1 cellular context compared by ENCODE assay signal in genomic region chr7:2638224-2638991, GRCh38.
A peak's percentile ranks its signal among the peaks of the same experiment; 100 is the strongest.
TF ChIP-seq lines count a peak whose summit lies in the region.

No MANE protein-coding gene starts in this region.

TF ChIP-seq in HepG2, 621 proteins besides CTCF, POLR2A, EP300 and RAD21 (continued from another document and continues in another):
- TF ChIP-seq ZFP90 (CRISPR knock-in tag; IDR thresholded peaks at IDR 0.05; ENCODE audit: borderline replicate concordance) (peak; percentile 95), HOXA7 (CRISPR knock-in tag; IDR thresholded peaks at IDR 0.05) (no peak), NFYB (CRISPR knock-in tag; IDR thresholded peaks at IDR 0.05) (no peak), EED (CRISPR knock-in tag; IDR thresholded peaks at IDR 0.05) (no peak), ZFYVE20 (CRISPR knock-in tag; IDR thresholded peaks at IDR 0.05; ENCODE audit: borderline replicate concordance, low read depth) (no peak), ZNF574 (CRISPR knock-in tag; IDR thresholded peaks at IDR 0.05) (peak; percentile 82), ZNF432 (CRISPR knock-in tag; IDR thresholded peaks at IDR 0.05; ENCODE audit: borderline replicate concordance) (no peak), ZNF646 (CRISPR knock-in tag; IDR thresholded peaks at IDR 0.05) (no peak), ZFP1 (CRISPR knock-in tag; IDR thresholded peaks at IDR 0.05) (no peak), YEATS4 (CRISPR knock-in tag; IDR thresholded peaks at IDR 0.05; ENCODE audit: borderline replicate concordance) (peak; percentile 98), ZNF124 (CRISPR knock-in tag; IDR thresholded peaks at IDR 0.05) (no peak), AFF4 (CRISPR knock-in tag; IDR thresholded peaks at IDR 0.05) (no peak), ZNF335 (CRISPR knock-in tag; IDR thresholded peaks at IDR 0.05) (no peak), NRL (CRISPR knock-in tag; IDR thresholded peaks at IDR 0.05; ENCODE audit: borderline replicate concordance) (0 out of 2 replicates have a peak, but pooled peaks have one; percentile 71), NFE2 (CRISPR knock-in tag; IDR thresholded peaks at IDR 0.05) (no peak), ZNF451 (CRISPR knock-in tag; IDR thresholded peaks at IDR 0.05) (peak; percentile 87; the same call in 1 of the 2 replicates), ZNF781 (CRISPR knock-in tag; IDR thresholded peaks at IDR 0.05; ENCODE audit: borderline replicate concordance, not compliant biosample characterization) (peak; percentile 88), ATF4 (CRISPR knock-in tag; IDR thresholded peaks at IDR 0.05) (no peak), KLF11 (CRISPR knock-in tag; IDR thresholded peaks at IDR 0.05) (0 out of 2 replicates have a peak, but pooled peaks have one; percentile 40), ZEB1 (IDR thresholded peaks at IDR 0.05; ENCODE audit: insufficient replicate concordance, low read depth) (no peak), ZNF7 (CRISPR knock-in tag; IDR thresholded peaks at IDR 0.05) (0 out of 2 replicates have a peak, but pooled peaks have one; percentile 3), UBTF (CRISPR knock-in tag; IDR thresholded peaks at IDR 0.05) (peak; percentile 82), ETS1 (CRISPR knock-in tag; IDR thresholded peaks at IDR 0.05) (no peak), LCORL (IDR thresholded peaks at IDR 0.05) (no peak), LCORL (CRISPR knock-in tag; IDR thresholded peaks at IDR 0.05) (peak; percentile 99), ZBTB7A (CRISPR knock-in tag; IDR thresholded peaks at IDR 0.05) (peak; percentile 91), ARNTL (CRISPR knock-in tag; IDR thresholded peaks at IDR 0.05) (peak; percentile 98), HES4 (CRISPR knock-in tag; IDR thresholded peaks at IDR 0.05; ENCODE audit: borderline replicate concordance) (peak; percentile 88), ATF2 (CRISPR knock-in tag; IDR thresholded peaks at IDR 0.05) (peak; percentile 29; the same call in 1 of the 2 replicates), GLI4 (CRISPR knock-in tag; IDR thresholded peaks at IDR 0.05; ENCODE audit: borderline replicate concordance) (no peak), ZNF230 (CRISPR knock-in tag; IDR thresholded peaks at IDR 0.05) (peak; percentile 88; the same call in 1 of the 2 replicates), ZNF460 (CRISPR knock-in tag; IDR thresholded peaks at IDR 0.05; ENCODE audit: borderline replicate concordance) (peak; percentile 32; the same call in 1 of the 2 replicates), RARG (CRISPR knock-in tag; IDR thresholded peaks at IDR 0.05; ENCODE audit: low read depth) (no peak), PBX2 (CRISPR knock-in tag; IDR thresholded peaks at IDR 0.05) (no peak), HOXA3 (CRISPR knock-in tag; IDR thresholded peaks at IDR 0.05) (peak; percentile 93), PHF20 (CRISPR knock-in tag; IDR thresholded peaks at IDR 0.05) (peak; percentile 29; the same call in 1 of the 2 replicates), ZNF30 (CRISPR knock-in tag; IDR thresholded peaks at IDR 0.05) (no peak)
- TF ChIP-seq, protein P1, sequence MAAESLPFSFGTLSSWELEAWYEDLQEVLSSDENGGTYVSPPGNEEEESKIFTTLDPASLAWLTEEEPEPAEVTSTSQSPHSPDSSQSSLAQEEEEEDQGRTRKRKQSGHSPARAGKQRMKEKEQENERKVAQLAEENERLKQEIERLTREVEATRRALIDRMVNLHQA (CRISPR knock-in tag; IDR thresholded peaks at IDR 0.05) = no peak
